Comparison of ENCODE assay signal across 8 cellular contexts in the genomic region with DNA sequence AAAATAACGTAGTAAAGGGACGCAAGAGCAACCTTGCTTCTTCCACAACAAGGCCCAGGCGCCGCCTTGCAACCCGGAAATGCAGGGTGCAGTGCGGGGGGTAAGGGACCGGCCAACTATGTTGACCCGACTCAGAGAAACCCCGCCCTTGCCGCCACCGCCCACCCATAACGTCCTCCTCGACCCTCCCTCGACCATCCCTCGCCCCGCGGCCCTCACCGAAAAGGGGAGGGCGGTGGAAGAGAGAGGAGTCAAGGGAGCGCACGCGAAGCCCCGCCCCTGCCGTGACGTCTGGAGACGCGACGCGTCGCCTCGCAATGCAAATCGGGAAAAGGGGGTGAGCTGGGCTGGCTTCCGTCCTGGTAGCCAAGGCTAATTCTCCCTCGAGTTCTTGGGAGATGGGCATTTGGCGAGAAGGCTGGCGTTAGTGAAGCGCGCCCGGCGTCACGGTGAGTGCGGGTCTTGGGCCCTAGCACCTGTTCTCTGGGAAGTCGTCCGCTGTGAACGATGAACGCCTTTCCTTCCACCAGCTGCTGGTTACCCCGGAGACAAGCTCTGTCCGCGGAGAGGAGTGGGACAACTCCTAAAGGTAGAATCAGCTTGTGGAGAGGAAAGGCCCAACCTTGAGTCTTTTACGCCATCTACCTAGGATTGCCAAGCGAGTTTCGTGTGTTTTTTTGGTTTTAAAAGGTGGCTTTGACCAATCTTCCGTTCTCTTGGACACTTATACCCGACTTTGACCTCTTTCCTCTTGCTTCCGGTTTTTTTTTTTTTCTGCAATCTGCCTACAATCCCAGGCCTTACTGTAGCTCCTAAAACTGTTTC. TPM values are rescaled to one million over a fixed set of nuclear protein-coding genes. Genes with fewer than 3 reads are reported as not detected.
A peak's percentile ranks its signal among the peaks of the same experiment; 100 is the strongest.
DNase-seq lines count a peak whose midpoint lies in the region; ATAC-seq and TF ChIP-seq lines count a peak whose summit lies in the region.

USP8 (plus strand) TSS at position 340 of the 825 bp plus-strand sequence. CDS start 14,669 bp downstream, outside the sequence.

- peak within 1 kb of the TSS; percentile 100 for H3K4me3 ChIP-seq in ACC112 (ENCODE audit: low read depth, low read length)
- H3K4me3 ChIP-seq in breast epithelium: peak within 1 kb of the TSS; percentile 76 to 83 (median 83)
- peak within 1 kb of the TSS; percentile 77 for H3K4me3 ChIP-seq in iPS-18c (ENCODE audit: insufficient read depth, low read depth, low read length)
- H3K4me3 ChIP-seq in skeletal muscle tissue (ENCODE audit: low read length in 3 of 3): peak within 1 kb of the TSS; percentile 91 to 94 (median 92)

- peaks cover 45% of the 10 kb centered on the region for H3K79me2 ChIP-seq in ACC112 (ENCODE audit: control insufficient read depth, insufficient read depth, low read length, unreplicated experiment)

- TF ChIP-seq CTCF in VCaP (conservative IDR thresholded peaks at IDR 0.05): no peak
- TF ChIP-seq CTCF in breast epithelium (IDR thresholded peaks at IDR 0.05): no peak

- H3K27ac ChIP-seq in ACC112 (ENCODE audit: low read depth, low read length) (peak within 1 kb of the TSS; percentile 77), VCaP (peak within 1 kb of the TSS; percentile 85), breast epithelium (peak within 1 kb of the TSS; percentile 94 to 95), skeletal muscle tissue (ENCODE audit: low read depth, low read length) (peak within 1 kb of the TSS; percentile 88)

- peak; percentile 46 for TF ChIP-seq POLR2A in breast epithelium (IDR thresholded peaks at IDR 0.05)

- ATAC-seq in GM18870 (IDR thresholded peaks at IDR 0.05; ENCODE audit: unreplicated experiment) (peak; percentile 85), HG03135 (IDR thresholded peaks at IDR 0.05; ENCODE audit: unreplicated experiment) (peak; percentile 95)

- H3K27me3 ChIP-seq in ACC112 (ENCODE audit: insufficient read depth, low read length) (no peaks in the 10 kb centered on the region), breast epithelium (no peaks in the 10 kb centered on the region), skeletal muscle tissue (ENCODE audit: control insufficient read depth in 3 of 3, insufficient read depth in 3 of 3, low read length in 3 of 3) (no peaks in the 10 kb centered on the region)

- DNase-seq in NCI-H2196 treated with DMSO at 0.1 percent for 48 hours (lab: John Stamatoyannopoulos, UW; ENCODE audit: unreplicated experiment) (peak; percentile 61), breast epithelium (ENCODE audit: low spot score in 2 of 2) (peak; percentile 92 to 94)

- H3K36me3 ChIP-seq in ACC112 (ENCODE audit: insufficient read depth, low read length) (no peaks in the 10 kb centered on the region), breast epithelium (no peaks in the 10 kb centered on the region), skeletal muscle tissue (ENCODE audit: control insufficient read depth in 3 of 3, insufficient read depth in 3 of 3, low read length in 3 of 3) (peaks cover 0 to 4% (median 0%) of the 10 kb centered on the region in 3 donors)

- H3K9ac ChIP-seq in skeletal muscle tissue (ENCODE audit: low read depth in 1 of 3, low read length in 3 of 3): peak within 1 kb of the TSS; percentile 87 to 96 (median 91)

- H3K9me3 ChIP-seq in breast epithelium: no peaks in the 10 kb centered on the region
- no peaks in the 10 kb centered on the region for H3K9me3 ChIP-seq in iPS-18c (ENCODE audit: control insufficient read depth, insufficient read depth, low read length)
- no peaks in the 10 kb centered on the region for H3K9me3 ChIP-seq in skeletal muscle tissue (ENCODE audit: control insufficient read depth in 3 of 3, low read length in 3 of 3)

- H3K4me1 ChIP-seq in ACC112 (ENCODE audit: control insufficient read depth, insufficient read depth, low read length, unreplicated experiment): peaks cover 8% of the 10 kb centered on the region
- peaks cover 7 to 9% of the 10 kb centered on the region in 2 donors for H3K4me1 ChIP-seq in breast epithelium
- peaks cover 4 to 12% (median 9%) of the 10 kb centered on the region in 3 donors for H3K4me1 ChIP-seq in skeletal muscle tissue (ENCODE audit: control insufficient read depth in 3 of 3, insufficient read depth in 3 of 3, low read length in 3 of 3)

- H2AFZ ChIP-seq in ACC112 (ENCODE audit: low read length, unreplicated experiment): peak within 1 kb of the TSS; percentile 84

- intact Hi-C loops in breast epithelium (cut with DNase I; ENCODE audit: low total_unique reads): no loop called here

RNA-seq across cellular contexts. Expression of gene USP8, which starts in this region (rescaled TPM):
- total RNA-seq in breast epithelium: 10 to 100 TPM; 40.6 to 84.7 (median 47.2) TPM
- 19.3 TPM for total RNA-seq in skeletal muscle tissue

Comparison
In these comparisons a context has a peak if more than half of its experiments do, and no peak if none do; other contexts are left out.
1. Peak in every context shown above with its lines: DNase-seq, ATAC-seq, H3K4me3 ChIP-seq and H3K27ac ChIP-seq.